1 cellular context compared by ENCODE assay signal in genomic region chr1:111215285-111215684, GRCh38.
TF ChIP-seq lines count a peak whose summit lies in the region.

No MANE protein-coding gene starts in this region.

TF ChIP-seq in GM12891, 5 proteins besides CTCF, POLR2A, EP300 and RAD21:
- TF ChIP-seq POLR2AphosphoS5 (IDR thresholded peaks at IDR 0.05; ENCODE audit: low read depth, low read length): peak; percentile 20; the same call in 1 of the 2 replicates
